In the genomic region with DNA sequence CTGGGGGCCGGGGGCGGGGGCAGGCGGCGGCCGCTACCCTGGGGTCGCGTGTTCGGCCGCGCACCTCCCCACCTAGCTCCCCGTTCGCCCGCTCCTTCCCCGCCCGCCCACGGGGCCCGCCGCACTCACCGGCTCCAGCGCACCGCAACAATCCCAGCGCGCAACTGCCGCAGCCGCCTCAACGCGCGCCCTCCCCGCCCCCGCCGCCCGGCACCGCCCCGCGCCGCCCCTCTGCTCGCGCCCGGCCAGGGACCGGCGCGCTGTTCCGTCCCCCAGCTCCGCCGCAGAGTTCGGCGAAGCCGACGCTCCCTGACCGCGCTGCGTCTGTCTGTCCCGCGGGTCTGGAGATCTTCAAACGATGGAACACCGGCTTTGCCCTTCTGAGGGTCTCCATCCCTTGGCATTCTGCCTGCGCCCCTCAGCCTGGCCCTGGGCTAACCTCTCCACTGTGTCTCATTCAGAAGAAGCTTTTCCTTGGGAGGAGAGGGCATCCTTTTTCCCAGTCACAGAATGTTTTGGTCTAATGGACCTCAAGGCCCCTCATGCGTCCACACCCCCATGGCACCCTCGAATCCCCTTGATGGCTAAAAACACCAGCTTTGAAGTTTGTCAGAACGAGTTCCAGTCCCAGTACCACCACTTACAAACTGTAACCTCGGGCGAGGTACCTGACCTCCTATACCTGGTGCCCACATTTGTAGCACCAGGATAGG, we compare ENCODE assay signal across 1 cellular context.
TF ChIP-seq lines count a peak whose summit lies in the region.

TSS of gene NT5C2 (minus strand) at position 166 of the 713 bp plus-strand sequence. CDS start 18,314 bp downstream, outside the sequence.

TF ChIP-seq in HepG2, 621 proteins besides CTCF, POLR2A, EP300 and RAD21 (continued from another document and continues in another):
- no peak for TF ChIP-seq ZNF343 (CRISPR knock-in tag; IDR thresholded peaks at IDR 0.05)
- no peak for TF ChIP-seq ZNF296 (CRISPR knock-in tag; conservative IDR thresholded peaks at IDR 0.05)
- TF ChIP-seq SOX13 (IDR thresholded peaks at IDR 0.05): no peak
- TF ChIP-seq SOX13 (CRISPR knock-in tag; conservative IDR thresholded peaks at IDR 0.05 in 1 of 2, IDR thresholded peaks at IDR 0.05 in 1 of 2): peak in 1 of 2 experiments; percentile 9; a peak in 1 of 4 replicates
- TF ChIP-seq, protein P1, sequence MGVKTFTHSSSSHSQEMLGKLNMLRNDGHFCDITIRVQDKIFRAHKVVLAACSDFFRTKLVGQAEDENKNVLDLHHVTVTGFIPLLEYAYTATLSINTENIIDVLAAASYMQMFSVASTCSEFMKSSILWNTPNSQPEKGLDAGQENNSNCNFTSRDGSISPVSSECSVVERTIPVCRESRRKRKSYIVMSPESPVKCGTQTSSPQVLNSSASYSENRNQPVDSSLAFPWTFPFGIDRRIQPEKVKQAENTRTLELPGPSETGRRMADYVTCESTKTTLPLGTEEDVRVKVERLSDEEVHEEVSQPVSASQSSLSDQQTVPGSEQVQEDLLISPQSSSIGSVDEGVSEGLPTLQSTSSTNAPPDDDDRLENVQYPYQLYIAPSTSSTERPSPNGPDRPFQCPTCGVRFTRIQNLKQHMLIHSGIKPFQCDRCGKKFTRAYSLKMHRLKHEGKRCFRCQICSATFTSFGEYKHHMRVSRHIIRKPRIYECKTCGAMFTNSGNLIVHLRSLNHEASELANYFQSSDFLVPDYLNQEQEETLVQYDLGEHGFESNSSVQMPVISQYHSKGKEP (CRISPR knock-in tag; IDR thresholded peaks at IDR 0.05): no peak
- no peak for TF ChIP-seq ASH2L (IDR thresholded peaks at IDR 0.05; ENCODE audit: insufficient read length, low read depth, low read length)
- TF ChIP-seq ZSCAN9 (CRISPR knock-in tag; IDR thresholded peaks at IDR 0.05; ENCODE audit: borderline replicate concordance): no peak
- no peak for TF ChIP-seq JDP2 (CRISPR knock-in tag; IDR thresholded peaks at IDR 0.05; ENCODE audit: borderline replicate concordance)
- TF ChIP-seq REPIN1 (CRISPR knock-in tag; IDR thresholded peaks at IDR 0.05; ENCODE audit: borderline replicate concordance, low read depth): no peak
- no peak for TF ChIP-seq KLF16 (CRISPR knock-in tag; IDR thresholded peaks at IDR 0.05)
- no peak for TF ChIP-seq ZFX (CRISPR knock-in tag; IDR thresholded peaks at IDR 0.05; ENCODE audit: low read depth)
- no peak for TF ChIP-seq SCMH1 (CRISPR knock-in tag; IDR thresholded peaks at IDR 0.05; ENCODE audit: borderline replicate concordance)
- TF ChIP-seq GATAD2A (CRISPR knock-in tag; IDR thresholded peaks at IDR 0.05): peak; percentile 23; the same call in 1 of the 2 replicates
- TF ChIP-seq NCOA2 (CRISPR knock-in tag; IDR thresholded peaks at IDR 0.05): no peak
- no peak for TF ChIP-seq KDM2A (CRISPR knock-in tag; IDR thresholded peaks at IDR 0.05; ENCODE audit: borderline replicate concordance, low read depth)
- no peak for TF ChIP-seq EED (CRISPR knock-in tag; IDR thresholded peaks at IDR 0.05)
- no peak for TF ChIP-seq ZNF33B (CRISPR knock-in tag; IDR thresholded peaks at IDR 0.05)
- TF ChIP-seq NBN (conservative IDR thresholded peaks at IDR 0.05): no peak
- peak; percentile 42 for TF ChIP-seq TBX2 (CRISPR knock-in tag; IDR thresholded peaks at IDR 0.05; ENCODE audit: borderline replicate concordance)
- TF ChIP-seq ZNF121 (CRISPR knock-in tag; IDR thresholded peaks at IDR 0.05): peak; percentile 65
- no peak for TF ChIP-seq ZNF136 (CRISPR knock-in tag; IDR thresholded peaks at IDR 0.05; ENCODE audit: low read depth)
- no peak for TF ChIP-seq SNAI1 (CRISPR knock-in tag; IDR thresholded peaks at IDR 0.05; ENCODE audit: borderline replicate concordance)
- no peak for TF ChIP-seq ZNF143 (CRISPR knock-in tag; IDR thresholded peaks at IDR 0.05)
- no peak for TF ChIP-seq ZNF674 (CRISPR knock-in tag; IDR thresholded peaks at IDR 0.05; ENCODE audit: low read depth)
- TF ChIP-seq, protein P2, sequence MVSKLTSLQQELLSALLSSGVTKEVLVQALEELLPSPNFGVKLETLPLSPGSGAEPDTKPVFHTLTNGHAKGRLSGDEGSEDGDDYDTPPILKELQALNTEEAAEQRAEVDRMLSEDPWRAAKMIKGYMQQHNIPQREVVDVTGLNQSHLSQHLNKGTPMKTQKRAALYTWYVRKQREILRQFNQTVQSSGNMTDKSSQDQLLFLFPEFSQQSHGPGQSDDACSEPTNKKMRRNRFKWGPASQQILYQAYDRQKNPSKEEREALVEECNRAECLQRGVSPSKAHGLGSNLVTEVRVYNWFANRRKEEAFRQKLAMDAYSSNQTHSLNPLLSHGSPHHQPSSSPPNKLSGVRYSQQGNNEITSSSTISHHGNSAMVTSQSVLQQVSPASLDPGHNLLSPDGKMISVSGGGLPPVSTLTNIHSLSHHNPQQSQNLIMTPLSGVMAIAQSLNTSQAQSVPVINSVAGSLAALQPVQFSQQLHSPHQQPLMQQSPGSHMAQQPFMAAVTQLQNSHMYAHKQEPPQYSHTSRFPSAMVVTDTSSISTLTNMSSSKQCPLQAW (CRISPR knock-in tag; IDR thresholded peaks at IDR 0.05): peak; percentile 35; the same call in 1 of the 2 replicates
- TF ChIP-seq, protein P3, sequence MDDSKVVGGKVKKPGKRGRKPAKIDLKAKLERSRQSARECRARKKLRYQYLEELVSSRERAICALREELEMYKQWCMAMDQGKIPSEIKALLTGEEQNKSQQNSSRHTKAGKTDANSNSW (CRISPR knock-in tag; IDR thresholded peaks at IDR 0.05; ENCODE audit: borderline replicate concordance): no peak
- TF ChIP-seq SUZ12 (IDR thresholded peaks at IDR 0.05; ENCODE audit: low read depth, low read length): no peak
- TF ChIP-seq NFRKB (IDR thresholded peaks at IDR 0.05): no peak
- TF ChIP-seq ZNF792 (CRISPR knock-in tag; IDR thresholded peaks at IDR 0.05): no peak
- TF ChIP-seq ARNT2 (CRISPR knock-in tag; IDR thresholded peaks at IDR 0.05; ENCODE audit: low read depth): no peak
- TF ChIP-seq CHCHD3 (CRISPR knock-in tag; IDR thresholded peaks at IDR 0.05): no peak
- no peak for TF ChIP-seq ZNF20 (CRISPR knock-in tag; IDR thresholded peaks at IDR 0.05)
- TF ChIP-seq LCORL (IDR thresholded peaks at IDR 0.05): no peak
- TF ChIP-seq LCORL (CRISPR knock-in tag; IDR thresholded peaks at IDR 0.05): no peak
- TF ChIP-seq, protein P4, sequence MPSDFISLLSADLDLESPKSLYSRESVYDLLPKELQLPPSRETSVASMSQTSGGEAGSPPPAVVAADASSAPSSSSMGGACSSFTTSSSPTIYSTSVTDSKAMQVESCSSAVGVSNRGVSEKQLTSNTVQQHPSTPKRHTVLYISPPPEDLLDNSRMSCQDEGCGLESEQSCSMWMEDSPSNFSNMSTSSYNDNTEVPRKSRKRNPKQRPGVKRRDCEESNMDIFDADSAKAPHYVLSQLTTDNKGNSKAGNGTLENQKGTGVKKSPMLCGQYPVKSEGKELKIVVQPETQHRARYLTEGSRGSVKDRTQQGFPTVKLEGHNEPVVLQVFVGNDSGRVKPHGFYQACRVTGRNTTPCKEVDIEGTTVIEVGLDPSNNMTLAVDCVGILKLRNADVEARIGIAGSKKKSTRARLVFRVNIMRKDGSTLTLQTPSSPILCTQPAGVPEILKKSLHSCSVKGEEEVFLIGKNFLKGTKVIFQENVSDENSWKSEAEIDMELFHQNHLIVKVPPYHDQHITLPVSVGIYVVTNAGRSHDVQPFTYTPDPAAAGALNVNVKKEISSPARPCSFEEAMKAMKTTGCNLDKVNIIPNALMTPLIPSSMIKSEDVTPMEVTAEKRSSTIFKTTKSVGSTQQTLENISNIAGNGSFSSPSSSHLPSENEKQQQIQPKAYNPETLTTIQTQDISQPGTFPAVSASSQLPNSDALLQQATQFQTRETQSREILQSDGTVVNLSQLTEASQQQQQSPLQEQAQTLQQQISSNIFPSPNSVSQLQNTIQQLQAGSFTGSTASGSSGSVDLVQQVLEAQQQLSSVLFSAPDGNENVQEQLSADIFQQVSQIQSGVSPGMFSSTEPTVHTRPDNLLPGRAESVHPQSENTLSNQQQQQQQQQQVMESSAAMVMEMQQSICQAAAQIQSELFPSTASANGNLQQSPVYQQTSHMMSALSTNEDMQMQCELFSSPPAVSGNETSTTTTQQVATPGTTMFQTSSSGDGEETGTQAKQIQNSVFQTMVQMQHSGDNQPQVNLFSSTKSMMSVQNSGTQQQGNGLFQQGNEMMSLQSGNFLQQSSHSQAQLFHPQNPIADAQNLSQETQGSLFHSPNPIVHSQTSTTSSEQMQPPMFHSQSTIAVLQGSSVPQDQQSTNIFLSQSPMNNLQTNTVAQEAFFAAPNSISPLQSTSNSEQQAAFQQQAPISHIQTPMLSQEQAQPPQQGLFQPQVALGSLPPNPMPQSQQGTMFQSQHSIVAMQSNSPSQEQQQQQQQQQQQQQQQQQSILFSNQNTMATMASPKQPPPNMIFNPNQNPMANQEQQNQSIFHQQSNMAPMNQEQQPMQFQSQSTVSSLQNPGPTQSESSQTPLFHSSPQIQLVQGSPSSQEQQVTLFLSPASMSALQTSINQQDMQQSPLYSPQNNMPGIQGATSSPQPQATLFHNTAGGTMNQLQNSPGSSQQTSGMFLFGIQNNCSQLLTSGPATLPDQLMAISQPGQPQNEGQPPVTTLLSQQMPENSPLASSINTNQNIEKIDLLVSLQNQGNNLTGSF (CRISPR knock-in tag; IDR thresholded peaks at IDR 0.05): no peak
- TF ChIP-seq NR2F6 (IDR thresholded peaks at IDR 0.05): no peak
- TF ChIP-seq NR2F6 (CRISPR knock-in tag; IDR thresholded peaks at IDR 0.05): no peak
- TF ChIP-seq ZNF350 (CRISPR knock-in tag; IDR thresholded peaks at IDR 0.05; ENCODE audit: borderline replicate concordance, low read depth): 0 out of 2 replicates have a peak, but pooled peaks have one; percentile 29
- TF ChIP-seq HMG20B (CRISPR knock-in tag; conservative IDR thresholded peaks at IDR 0.05): no peak
- TF ChIP-seq ZNF441 (CRISPR knock-in tag; IDR thresholded peaks at IDR 0.05; ENCODE audit: borderline replicate concordance): 0 out of 2 replicates have a peak, but pooled peaks have one; percentile 10
- TF ChIP-seq RXRA (CRISPR knock-in tag; IDR thresholded peaks at IDR 0.05): peak; percentile 47; the same call in 1 of the 2 replicates
- TF ChIP-seq PCBP2 (optimal IDR thresholded peaks at IDR 0.05; ENCODE audit: low read depth, low read length, poor library complexity, severe bottlenecking): no peak
- no peak for TF ChIP-seq BRCA1 (CRISPR knock-in tag; IDR thresholded peaks at IDR 0.05)
- TF ChIP-seq, protein P5, sequence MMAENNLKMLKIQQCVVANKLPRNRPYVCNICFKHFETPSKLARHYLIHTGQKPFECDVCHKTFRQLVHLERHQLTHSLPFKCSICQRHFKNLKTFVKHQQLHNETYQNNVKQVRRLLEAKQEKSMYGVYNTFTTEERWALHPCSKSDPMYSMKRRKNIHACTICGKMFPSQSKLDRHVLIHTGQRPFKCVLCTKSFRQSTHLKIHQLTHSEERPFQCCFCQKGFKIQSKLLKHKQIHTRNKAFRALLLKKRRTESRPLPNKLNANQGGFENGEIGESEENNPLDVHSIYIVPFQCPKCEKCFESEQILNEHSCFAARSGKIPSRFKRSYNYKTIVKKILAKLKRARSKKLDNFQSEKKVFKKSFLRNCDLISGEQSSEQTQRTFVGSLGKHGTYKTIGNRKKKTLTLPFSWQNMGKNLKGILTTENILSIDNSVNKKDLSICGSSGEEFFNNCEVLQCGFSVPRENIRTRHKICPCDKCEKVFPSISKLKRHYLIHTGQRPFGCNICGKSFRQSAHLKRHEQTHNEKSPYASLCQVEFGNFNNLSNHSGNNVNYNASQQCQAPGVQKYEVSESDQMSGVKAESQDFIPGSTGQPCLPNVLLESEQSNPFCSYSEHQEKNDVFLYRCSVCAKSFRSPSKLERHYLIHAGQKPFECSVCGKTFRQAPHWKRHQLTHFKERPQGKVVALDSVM (CRISPR knock-in tag; IDR thresholded peaks at IDR 0.05): 0 out of 2 replicates have a peak, but pooled peaks have one; percentile 35
- TF ChIP-seq REL (CRISPR knock-in tag; conservative IDR thresholded peaks at IDR 0.05): no peak
- no peak for TF ChIP-seq ZNF576 (CRISPR knock-in tag; IDR thresholded peaks at IDR 0.05)
- no peak for TF ChIP-seq NR2F2 (IDR thresholded peaks at IDR 0.05; ENCODE audit: borderline replicate concordance, low read depth)
- peak; percentile 36 for TF ChIP-seq TEAD3 (CRISPR knock-in tag; optimal IDR thresholded peaks at IDR 0.05; ENCODE audit: borderline replicate concordance)
- TF ChIP-seq, protein P6, sequence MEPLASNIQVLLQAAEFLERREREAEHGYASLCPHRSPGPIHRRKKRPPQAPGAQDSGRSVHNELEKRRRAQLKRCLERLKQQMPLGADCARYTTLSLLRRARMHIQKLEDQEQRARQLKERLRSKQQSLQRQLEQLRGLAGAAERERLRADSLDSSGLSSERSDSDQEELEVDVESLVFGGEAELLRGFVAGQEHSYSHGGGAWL (CRISPR knock-in tag; IDR thresholded peaks at IDR 0.05): no peak
- no peak for TF ChIP-seq GFI1 (CRISPR knock-in tag; IDR thresholded peaks at IDR 0.05; ENCODE audit: borderline replicate concordance)
- TF ChIP-seq SP4 (CRISPR knock-in tag; IDR thresholded peaks at IDR 0.05): peak; percentile 29; the same call in 1 of the 2 replicates
- TF ChIP-seq ZNF292 (CRISPR knock-in tag; IDR thresholded peaks at IDR 0.05; ENCODE audit: borderline replicate concordance, low read depth): no peak
- no peak for TF ChIP-seq HNRNPK (IDR thresholded peaks at IDR 0.05; ENCODE audit: low read depth, low read length, poor library complexity, severe bottlenecking)
- peak; percentile 59; the same call in 1 of the 2 replicates for TF ChIP-seq ZFY (CRISPR knock-in tag; IDR thresholded peaks at IDR 0.05)
- no peak for TF ChIP-seq ZNF414 (CRISPR knock-in tag; IDR thresholded peaks at IDR 0.05)
- TF ChIP-seq PHF8 (CRISPR knock-in tag; IDR thresholded peaks at IDR 0.05): no peak
- peak; percentile 71 for TF ChIP-seq SALL1 (CRISPR knock-in tag; IDR thresholded peaks at IDR 0.05)
- no peak for TF ChIP-seq ZFP82 (CRISPR knock-in tag; IDR thresholded peaks at IDR 0.05; ENCODE audit: borderline replicate concordance)
- TF ChIP-seq MTF2 (CRISPR knock-in tag; IDR thresholded peaks at IDR 0.05; ENCODE audit: borderline replicate concordance): peak; percentile 83; the same call in 1 of the 2 replicates
- 0 out of 2 replicates have a peak, but pooled peaks have one; percentile 38 for TF ChIP-seq ZNF788 (CRISPR knock-in tag; IDR thresholded peaks at IDR 0.05; ENCODE audit: borderline replicate concordance)
- no peak for TF ChIP-seq IKZF5 (CRISPR knock-in tag; IDR thresholded peaks at IDR 0.05)
